Comparison of ENCODE assay signal across 15 cellular contexts in genomic region chr1:75134656-75134938, GRCh38. TPM values are rescaled to one million over a fixed set of nuclear protein-coding genes. Genes with fewer than 3 reads are reported as not detected.
A peak's percentile ranks its signal among the peaks of the same experiment; 100 is the strongest.
DNase-seq lines count a peak whose midpoint lies in the region; ATAC-seq, FAIRE-seq and TF ChIP-seq lines count a peak whose summit lies in the region.
"Had no signal": no experiment of that assay in that cellular context is flagged by ENCODE, and none has a peak within 500 bp of the region (broad histone marks: within the 10 kb centered on the region; RNA-seq: fewer than 3 reads in every experiment).

No MANE protein-coding gene starts in this region.

- H3K79me1 ChIP-seq in mesendoderm (ENCODE audit: low read length) = no peaks in the 10 kb centered on the region

- no peaks in the 10 kb centered on the region; the same call in 2 of the 3 replicates for H3K9me3 Mint-ChIP-seq in GM23338
- H3K9me3 Mint-ChIP-seq in activated naive CD8-positive, alpha-beta T cell (ENCODE audit: low read depth) = no peaks in the 10 kb centered on the region
- H3K9me3 Mint-ChIP-seq in CD8-positive, alpha-beta memory T cell = peaks cover 4 to 37% (median 17%) of the 10 kb centered on the region in 5 donors

- H3K27ac ChIP-seq in A549 = peak overlapping the region; percentile 66 to 80
- no peak overlapping the region for H3K27ac ChIP-seq in GM23338 (ENCODE audit: low read depth)
- no peak overlapping the region for H3K27ac ChIP-seq in mesendoderm (ENCODE audit: low read depth, low read length)
- H3K27ac ChIP-seq in CD8-positive, alpha-beta memory T cell (ENCODE audit: low read depth, low read length) = no peak overlapping the region
- H3K27ac ChIP-seq: RWPE1, tibial nerve had no signal

- no peak overlapping the region for H3K27ac Mint-ChIP-seq in GM23338
- no peak overlapping the region for H3K27ac Mint-ChIP-seq in activated naive CD8-positive, alpha-beta T cell
- no peak overlapping the region for H3K27ac Mint-ChIP-seq in CD8-positive, alpha-beta memory T cell

- no peak overlapping the region for H2BK5ac ChIP-seq in mesendoderm (ENCODE audit: low read length)

- H3K36me3 ChIP-seq in GM23338 (ENCODE audit: insufficient read depth) (no peaks in the 10 kb centered on the region), mesendoderm (ENCODE audit: control insufficient read depth, insufficient read depth, low read length) (no peaks in the 10 kb centered on the region)
- H3K36me3 ChIP-seq in CD8-positive, alpha-beta memory T cell (ENCODE audit: insufficient read depth, low read length) = no peaks in the 10 kb centered on the region
- H3K36me3 ChIP-seq: tibial nerve had no signal

- no peak for TF ChIP-seq EP300 in A549 (IDR thresholded peaks at IDR 0.05)

- H3K18ac ChIP-seq in mesendoderm (ENCODE audit: low read length) = no peak overlapping the region

- H3K9ac ChIP-seq in mesendoderm (ENCODE audit: low read length) = peak overlapping the region; percentile 64

- H2BK120ac ChIP-seq in mesendoderm (ENCODE audit: low read depth, low read length) = no peak overlapping the region

- no peak overlapping the region for H4K8ac ChIP-seq in mesendoderm (ENCODE audit: low read depth, low read length)

- no peaks in the 10 kb centered on the region for H3K36me3 Mint-ChIP-seq in GM23338 (ENCODE audit: low read depth)
- no peaks in the 10 kb centered on the region for H3K36me3 Mint-ChIP-seq in activated naive CD8-positive, alpha-beta T cell
- H3K36me3 Mint-ChIP-seq in CD8-positive, alpha-beta memory T cell = peaks cover 0 to 3% (median 0%) of the 10 kb centered on the region in 3 donors

- WGBS in A549 (ENCODE audit: missing lambda C conversion rate) = 38% methylated on average over 11 of the region's 11 CpGs
- WGBS in mesendoderm (ENCODE audit: extremely low coverage, insufficient coverage, low lambda C conversion rate) = no CpG with 5 or more reads among the region's 11 CpGs

- H3K4me1 ChIP-seq in A549 = no peaks in the 10 kb centered on the region; the same call in 2 of the 3 replicates
- peaks cover 72% of the 10 kb centered on the region for H3K4me1 ChIP-seq in GM23338 (ENCODE audit: insufficient read depth)
- H3K4me1 ChIP-seq in mesendoderm (ENCODE audit: control insufficient read depth, low read depth, low read length) = peaks cover 7% of the 10 kb centered on the region
- no peaks in the 10 kb centered on the region for H3K4me1 ChIP-seq in CD8-positive, alpha-beta memory T cell (ENCODE audit: insufficient read depth, low read length)

- H2AK5ac ChIP-seq in mesendoderm (ENCODE audit: low read length) = no peak overlapping the region

- TF ChIP-seq CTCF in A549 (IDR thresholded peaks at IDR 0.05) (no peak), GM23338 (conservative IDR thresholded peaks at IDR 0.05; ENCODE audit: low read depth in 2 of 2) (no peak)

- H3K27me3 ChIP-seq in GM23338 (ENCODE audit: insufficient read depth) (peaks cover 98% of the 10 kb centered on the region), mesendoderm (ENCODE audit: insufficient read depth, low read length, poor library complexity) (peaks cover 54% of the 10 kb centered on the region)
- H3K27me3 ChIP-seq in CD8-positive, alpha-beta memory T cell (ENCODE audit: insufficient read depth, low read length, poor library complexity, severe bottlenecking) = peaks cover 18% of the 10 kb centered on the region

- H3K56ac ChIP-seq in mesendoderm (ENCODE audit: low read length) = peak overlapping the region; percentile 87

- H3K4me2 ChIP-seq in A549 (peak overlapping the region; percentile 92), GM23338 (peak overlapping the region; percentile 81), mesendoderm (ENCODE audit: low read length) (peak overlapping the region; percentile 95)

- peak overlapping the region; percentile 83 for H3K4me3 Mint-ChIP-seq in GM23338
- peak overlapping the region; percentile 79 for H3K4me3 Mint-ChIP-seq in activated naive CD8-positive, alpha-beta T cell
- no peak overlapping the region for H3K4me3 Mint-ChIP-seq in CD8-positive, alpha-beta memory T cell

- H3K79me2 ChIP-seq in GM23338 (replicated peaks; ENCODE audit: insufficient read depth) (no peaks in the 10 kb centered on the region), mesendoderm (ENCODE audit: control insufficient read depth, insufficient read depth, low read length) (no peaks in the 10 kb centered on the region)

- H3K4me1 Mint-ChIP-seq in GM23338 = peaks cover 70% of the 10 kb centered on the region
- peaks cover 22% of the 10 kb centered on the region for H3K4me1 Mint-ChIP-seq in activated naive CD8-positive, alpha-beta T cell (ENCODE audit: low read depth)
- peaks cover 1 to 5% (median 5%) of the 10 kb centered on the region in 3 donors for H3K4me1 Mint-ChIP-seq in CD8-positive, alpha-beta memory T cell

- peak overlapping the region; percentile 91 for H3K23ac ChIP-seq in mesendoderm (ENCODE audit: low read length)

- peaks cover 17% of the 10 kb centered on the region for H3F3A ChIP-seq in GM23338 (replicated peaks; ENCODE audit: low read depth)

- H4K5ac ChIP-seq in mesendoderm (ENCODE audit: low read length) = no peak overlapping the region

- H3K4ac ChIP-seq in mesendoderm (ENCODE audit: low read depth, low read length) = no peak overlapping the region

- H2BK15ac ChIP-seq in mesendoderm (replicated peaks; ENCODE audit: low read depth) = no peak overlapping the region

- no peaks in the 10 kb centered on the region for H3K9me3 ChIP-seq in A549
- H3K9me3 ChIP-seq in CD8-positive, alpha-beta memory T cell (ENCODE audit: low read length) = no peaks in the 10 kb centered on the region
- H3K9me3 ChIP-seq: tibial nerve had no signal

- peak overlapping the region; percentile 91 for H2AFZ ChIP-seq in GM23338

- no peak for TF ChIP-seq POLR2A in A549 (IDR thresholded peaks at IDR 0.05; ENCODE audit: low read length)

- CTCF ChIA-PET in A549 (lab: Yijun Ruan, JAX) = no interaction called here
- CTCF ChIA-PET in CD8-positive, alpha-beta memory T cell (lab: Charles Lee) = no interaction called here

- H4K20me1 ChIP-seq in GM23338 (replicated peaks; ENCODE audit: insufficient read depth) = no peaks in the 10 kb centered on the region

- ATAC-seq in A549 (no peak; a peak in 1 of 6 replicates), GM23338 (no peak)
- ATAC-seq: GM12878, left cardiac atrium had no signal

- H3K9me2 ChIP-seq in GM23338 (ENCODE audit: insufficient read depth) = no peaks in the 10 kb centered on the region

- no peak for TF ChIP-seq RAD21 in A549 (conservative IDR thresholded peaks at IDR 0.05 in 1 of 2, IDR thresholded peaks at IDR 0.05 in 1 of 2)

- POLR2A ChIA-PET in A549 (lab: Yijun Ruan, JAX) = no interaction called here
- POLR2A ChIA-PET in CD8-positive, alpha-beta memory T cell (lab: Charles Lee) = no interaction called here

- no peak for FAIRE-seq in A549 (lab: Jason Lieb, UNC)
- FAIRE-seq: GM12878 had no signal

- DNase-seq in A549 (ENCODE audit: low read depth in 1 of 2, low spot score in 1 of 2) (no peak), GM23338 (ENCODE audit: low spot score) (peak; percentile 46), mesendoderm (no peak), UCSD-AML1 (lab: John Stamatoyannopoulos, UW; ENCODE audit: unreplicated experiment) (no peak), middle frontal gyrus (ENCODE audit: extremely low spot score, low spot score) (no peak)
- no peak for DNase-seq in stimulated activated CD4-positive, alpha-beta T cell treated with anti-CD3 and anti-CD28 coated beads, Interleukin-1b, Interleukin-23, amount 100 ng/mL, for 48 hours
- no peak for DNase-seq in CD8-positive, alpha-beta memory T cell
- DNase-seq: activated effector memory CD4-positive, alpha-beta T cell treated with anti-CD3 and anti-CD28 coated beads, Interleukin-2, amount 50 U/mL, for 16 hours; left cardiac atrium; NCI-H1436 had no signal

- peaks cover 94% of the 10 kb centered on the region for H3K27me3 Mint-ChIP-seq in GM23338 (ENCODE audit: insufficient read depth, low read depth, poor library complexity)
- H3K27me3 Mint-ChIP-seq in activated naive CD8-positive, alpha-beta T cell = peaks cover 67% of the 10 kb centered on the region
- H3K27me3 Mint-ChIP-seq in CD8-positive, alpha-beta memory T cell = peaks cover 71 to 83% of the 10 kb centered on the region in 2 donors

- H3K4me3 ChIP-seq in A549 (peak overlapping the region; percentile 53), GM23338 (peak overlapping the region; percentile 75), mesendoderm (ENCODE audit: low read length) (peak overlapping the region; percentile 42)
- H3K4me3 ChIP-seq in CD8-positive, alpha-beta memory T cell (ENCODE audit: low read length) = no peak overlapping the region
- H3K4me3 ChIP-seq: GM12878 had no signal

TF ChIP-seq in A549, 52 proteins besides CTCF, POLR2A, EP300 and RAD21 (continues in another document):
- TF ChIP-seq HOXA7 (CRISPR knock-in tag; IDR thresholded peaks at IDR 0.05) (no peak), JUNB (IDR thresholded peaks at IDR 0.05) (no peak), KDM1A (IDR thresholded peaks at IDR 0.05; ENCODE audit: low read depth) (no peak), FOXS1 (CRISPR knock-in tag; IDR thresholded peaks at IDR 0.05) (no peak), TP53 (CRISPR knock-in tag; IDR thresholded peaks at IDR 0.05) (no peak), CBX2 (IDR thresholded peaks at IDR 0.05; ENCODE audit: borderline replicate concordance, low read depth) (no peak), HEYL (CRISPR knock-in tag; IDR thresholded peaks at IDR 0.05) (no peak), SREBF2 (IDR thresholded peaks at IDR 0.05) (no peak), KDM5A (IDR thresholded peaks at IDR 0.05) (no peak)

TF ChIP-seq in GM23338, 12 proteins besides CTCF, POLR2A, EP300 and RAD21:
- no peak for TF ChIP-seq STAT1 (IDR thresholded peaks at IDR 0.05; ENCODE audit: unreplicated experiment)

RNA-seq across cellular contexts. Expression of gene LHX8, which starts 0.4 kb away (rescaled TPM):
- 7.6 and 9.5 TPM in 2 replicates for polyA plus RNA-seq in A549 (2011; rRNA removed)
- 2.4 and 2.6 TPM in 2 replicates for polyA plus RNA-seq in A549 (2012; cell fraction: cytosol; rRNA removed)
- polyA plus RNA-seq in A549 (2012; cell fraction: nucleus; rRNA removed) = 2.2 and 3.5 TPM in 2 replicates
- 1.8 to 3.3 TPM (median 3.0 TPM) in 3 replicates for polyA plus RNA-seq in A549 (2017; fragmentation: RNase III; extraction: RNeasy Plus Mini Kit Qiagen cat#74134 plus additional on column Dnase treatment)
- polyA minus RNA-seq in A549 (2011; rRNA and poly(A)+ RNA removed) = 4.0 and 4.9 TPM in 2 replicates
- 0.27 and 0.73 TPM in 2 replicates for total RNA-seq in GM23338 (2014; rRNA removed; shearing (Covaris generic))
- polyA plus RNA-seq in GM23338 (2016; fragmentation: Nextera tagmentation; extraction: Ambion mirVana) = 0.68 and 0.77 TPM in 2 replicates
- 0.04 TPM for polyA plus RNA-seq in mesendoderm (2013, experiment 1 of 2)
- polyA plus RNA-seq in mesendoderm (2013, experiment 2 of 2) = 0.11 TPM
- total RNA-seq in CD8-positive, alpha-beta memory T cell = not detected
- not detected for polyA plus RNA-seq in CD8-positive, alpha-beta memory T cell
- total RNA-seq: GM12878, left cardiac atrium, pulmonary artery endothelial cell, tibial nerve had no signal
- polyA plus RNA-seq: GM12878 had no signal

Comparison
In these comparisons a context has a peak if more than half of its experiments do, and no peak if none do; other contexts are left out.
1. H3K27ac ChIP-seq: peak in A549 (2 of 2); none in GM23338 (single experiment), mesendoderm (single experiment) and CD8-positive, alpha-beta memory T cell (single experiment).
2. H3K4me3 Mint-ChIP-seq: peak in GM23338 (single experiment) and activated naive CD8-positive, alpha-beta T cell (single experiment); none in CD8-positive, alpha-beta memory T cell (0 of 7).
3. Peak in every context shown above with its lines, with median percentiles within 50 percentile points of each other: H3K4me2 ChIP-seq.